In genomic region chr4:114091546-114091945, GRCh38 we compare ENCODE assay signal across 29 cellular contexts.
"Had no signal": no experiment of that assay in that cellular context is flagged by ENCODE, and none has a peak within 500 bp of the region (broad histone marks: within the 10 kb centered on the region; RNA-seq: fewer than 3 reads in every experiment).

No MANE protein-coding gene starts in this region.

- H3K4me3 Mint-ChIP-seq: activated CD4-positive, alpha-beta memory T cell treated with anti-CD3 and anti-CD28 coated beads, Interleukin-2, amount 10 ng/mL, durations not matched to agents 7 days and 5 days; activated CD4-positive, alpha-beta T cell treated with anti-CD3 and anti-CD28 coated beads, Interleukin-2, amount 10 ng/mL, durations not matched to agents 7 days and 5 days; activated naive CD4-positive, alpha-beta T cell treated with anti-CD3 and anti-CD28 coated beads, Interleukin-2, amount 10 ng/mL, durations not matched to agents 7 days and 5 days; activated naive CD8-positive, alpha-beta T cell treated with anti-CD3 and anti-CD28 coated beads, Interleukin-2, amount 10 ng/mL, durations not matched to agents 7 days and 5 days; activated T-cell treated with anti-CD3 and anti-CD28 coated beads, Interleukin-2, amount 50 U/mL, for 24 hours; activated T-cell treated with anti-CD3 and anti-CD28 coated beads, Interleukin-2, amount 50 U/mL, for 72 hours; central memory CD8-positive, alpha-beta T cell; effector memory CD8-positive, alpha-beta T cell; WTC11 had no signal

- H3K27ac ChIP-seq: ascending aorta, brain microvascular endothelial cell, esophagus muscularis mucosa, gastroesophageal sphincter, VCaP had no signal

- H3K27ac Mint-ChIP-seq: activated CD4-positive, alpha-beta memory T cell treated with anti-CD3 and anti-CD28 coated beads, Interleukin-2, amount 10 ng/mL, durations not matched to agents 7 days and 5 days; activated CD4-positive, alpha-beta T cell treated with anti-CD3 and anti-CD28 coated beads, Interleukin-2, amount 10 ng/mL, durations not matched to agents 7 days and 5 days; activated naive CD4-positive, alpha-beta T cell treated with anti-CD3 and anti-CD28 coated beads, Interleukin-2, amount 10 ng/mL, durations not matched to agents 7 days and 5 days; activated naive CD4-positive, alpha-beta T cell treated with anti-CD3 and anti-CD28 coated beads, Interleukin-2, amount 50 U/mL, for 72 hours; activated naive CD8-positive, alpha-beta T cell treated with anti-CD3 and anti-CD28 coated beads, Interleukin-2, amount 10 ng/mL, durations not matched to agents 7 days and 5 days; activated T-cell treated with anti-CD3 and anti-CD28 coated beads, Interleukin-2, amount 50 U/mL, for 24 hours; activated T-cell treated with anti-CD3 and anti-CD28 coated beads, Interleukin-2, amount 50 U/mL, for 72 hours; effector memory CD8-positive, alpha-beta T cell; WTC11 had no signal

- H3K4me1 Mint-ChIP-seq: activated CD4-positive, alpha-beta memory T cell treated with anti-CD3 and anti-CD28 coated beads, Interleukin-2, amount 10 ng/mL, durations not matched to agents 7 days and 5 days; activated CD4-positive, alpha-beta T cell treated with anti-CD3 and anti-CD28 coated beads, Interleukin-2, amount 10 ng/mL, durations not matched to agents 7 days and 5 days; activated naive CD4-positive, alpha-beta T cell treated with anti-CD3 and anti-CD28 coated beads, Interleukin-2, amount 10 ng/mL, durations not matched to agents 7 days and 5 days; activated naive CD8-positive, alpha-beta T cell treated with anti-CD3 and anti-CD28 coated beads, Interleukin-2, amount 10 ng/mL, durations not matched to agents 7 days and 5 days; central memory CD8-positive, alpha-beta T cell had no signal

- H3K4me1 ChIP-seq: ascending aorta had no signal

- H3K36me3 ChIP-seq: ascending aorta, brain microvascular endothelial cell, esophagus muscularis mucosa, gastroesophageal sphincter had no signal

- FAIRE-seq: bronchial epithelial cell had no signal

- H3K4me3 ChIP-seq: ascending aorta, esophagus muscularis mucosa, gastroesophageal sphincter had no signal

- DNase-seq: activated CD4-positive, alpha-beta memory T cell treated with anti-CD3 and anti-CD28 coated beads, Interleukin-2, amount 10 ng/mL, durations not matched to agents 7 days and 5 days; activated CD4-positive, alpha-beta T cell treated with anti-CD3 and anti-CD28 coated beads for 1 hour; activated CD4-positive, alpha-beta T cell treated with anti-CD3 and anti-CD28 coated beads for 4 hours; activated CD4-positive, alpha-beta T cell treated with anti-CD3 and anti-CD28 coated beads, Interleukin-2, amount 10 ng/mL, durations not matched to agents 7 days and 5 days; activated CD4-positive, alpha-beta T cell treated with anti-CD3 and anti-CD28 coated beads, Interleukin-2, amount 50 U/mL, for 4 hours; activated CD8-positive, alpha-beta memory T cell treated with anti-CD3 and anti-CD28 coated beads, Interleukin-2, amount 50 U/mL, for 48 hours; activated gamma-delta T cell; activated naive CD4-positive, alpha-beta T cell; activated naive CD4-positive, alpha-beta T cell treated with anti-CD3 and anti-CD28 coated beads, Interleukin-2, amount 10 ng/mL, durations not matched to agents 7 days and 5 days; activated naive CD8-positive, alpha-beta T cell treated with anti-CD3 and anti-CD28 coated beads, Interleukin-2, amount 10 ng/mL, durations not matched to agents 7 days and 5 days; activated T-cell treated with anti-CD3 and anti-CD28 coated beads for 4 hours; activated T-cell treated with anti-CD3 and anti-CD28 coated beads, Interleukin-2, amount 50 U/mL, for 24 hours; activated T-cell treated with anti-CD3 and anti-CD28 coated beads, Interleukin-2, amount 50 U/mL, for 72 hours; brain microvascular endothelial cell; cortex of kidney; dermis blood vessel endothelial cell; effector CD4-positive, alpha-beta T cell; effector memory CD8-positive, alpha-beta T cell; erythroblast; foreskin melanocyte; T-helper 2 cell had no signal

- H3K36me3 Mint-ChIP-seq: activated naive CD4-positive, alpha-beta T cell treated with anti-CD3 and anti-CD28 coated beads, Interleukin-2, amount 10 ng/mL, durations not matched to agents 7 days and 5 days; activated naive CD8-positive, alpha-beta T cell treated with anti-CD3 and anti-CD28 coated beads, Interleukin-2, amount 10 ng/mL, durations not matched to agents 7 days and 5 days had no signal

- H3K9me3 Mint-ChIP-seq: activated CD4-positive, alpha-beta memory T cell treated with anti-CD3 and anti-CD28 coated beads, Interleukin-2, amount 10 ng/mL, durations not matched to agents 7 days and 5 days; activated CD4-positive, alpha-beta T cell treated with anti-CD3 and anti-CD28 coated beads, Interleukin-2, amount 10 ng/mL, durations not matched to agents 7 days and 5 days; activated naive CD4-positive, alpha-beta T cell treated with anti-CD3 and anti-CD28 coated beads, Interleukin-2, amount 10 ng/mL, durations not matched to agents 7 days and 5 days; activated naive CD8-positive, alpha-beta T cell treated with anti-CD3 and anti-CD28 coated beads, Interleukin-2, amount 10 ng/mL, durations not matched to agents 7 days and 5 days; central memory CD8-positive, alpha-beta T cell had no signal

- H3K27me3 ChIP-seq: ascending aorta, brain microvascular endothelial cell, esophagus muscularis mucosa, gastroesophageal sphincter had no signal

- H3K9me3 ChIP-seq: ascending aorta, esophagus muscularis mucosa, gastroesophageal sphincter had no signal
